ENCODE assay signal across 10 cellular contexts in genomic region chr18:10032331-10032979, GRCh38.
A peak's percentile ranks its signal among the peaks of the same experiment; 100 is the strongest.
DNase-seq lines count a peak whose midpoint lies in the region; ATAC-seq and TF ChIP-seq lines count a peak whose summit lies in the region.
"Had no signal": no experiment of that assay in that cellular context is flagged by ENCODE, and none has a peak within 500 bp of the region (broad histone marks: within the 10 kb centered on the region; RNA-seq: fewer than 3 reads in every experiment).

No MANE protein-coding gene starts in this region.

- peaks cover 5% of the 10 kb centered on the region for H3K27me3 Mint-ChIP-seq in nephron progenitor cell (ENCODE audit: low read depth, poor library complexity)

- H3K36me3 Mint-ChIP-seq in activated naive CD4-positive, alpha-beta T cell treated with anti-CD3 and anti-CD28 coated beads, Interleukin-2, amount 50 U/mL, for 72 hours: no peaks in the 10 kb centered on the region
- H3K36me3 Mint-ChIP-seq in nephron progenitor cell (ENCODE audit: low read depth): no peaks in the 10 kb centered on the region

- peak in 1 of 2 donors; percentile 7 for DNase-seq in activated naive CD4-positive, alpha-beta T cell treated with anti-CD3 and anti-CD28 coated beads, Interleukin-2, amount 50 U/mL, for 72 hours (ENCODE audit: low spot score in 2 of 2)
- DNase-seq in activated naive CD4-positive, alpha-beta T cell (lab: John Stamatoyannopoulos, UW): no peak
- DNase-seq in nephron progenitor cell (peak; percentile 39), aorta (peak in 1 of 2 donors; percentile 81), erythroblast (lab: John Stamatoyannopoulos, UW) (no peak), vagina (ENCODE audit: extremely low spot score in 2 of 2) (no peak)
- DNase-seq: HCEC 1CT had no signal

- H3K4me3 Mint-ChIP-seq in nephron progenitor cell: no peak overlapping the region

- H3K27ac Mint-ChIP-seq in activated naive CD4-positive, alpha-beta T cell treated with anti-CD3 and anti-CD28 coated beads, Interleukin-2, amount 50 U/mL, for 72 hours: peak overlapping the region in 1 of 2 donors; percentile 75
- H3K27ac Mint-ChIP-seq in nephron progenitor cell: no peak overlapping the region

- WGBS in aorta, 2 donors: 33 to 34% methylated on average over 43 to 45 of the region's 45 CpGs

- TF ChIP-seq CTCF in nephron progenitor cell (IDR thresholded peaks at IDR 0.05) (peak; percentile 35), vagina (IDR thresholded peaks at IDR 0.05) (no peak)

- H3K27me3 ChIP-seq in aorta (ENCODE audit: control insufficient read depth in 1 of 2, insufficient read depth in 2 of 2, low read length in 1 of 2) (no peaks in the 10 kb centered on the region), vagina (no peaks in the 10 kb centered on the region)

- H3K4me1 ChIP-seq in aorta (ENCODE audit: control insufficient read depth in 1 of 2, insufficient read depth in 2 of 2, low read length in 2 of 2) (no peaks in the 10 kb centered on the region), vagina (peaks cover 27% of the 10 kb centered on the region)

- no peak overlapping the region for H3K4me3 ChIP-seq in aorta (ENCODE audit: low read length in 2 of 2)
- H3K4me3 ChIP-seq in vagina: peak overlapping the region in 1 of 2 donors; percentile 0

- ATAC-seq in activated naive CD4-positive, alpha-beta T cell treated with anti-CD3 and anti-CD28 coated beads, Interleukin-2, amount 50 U/mL, for 72 hours: peak; percentile 70 to 78
- ATAC-seq in esophagus mucosa: peak; percentile 7
- ATAC-seq in aorta (ENCODE audit: low FRiP score): peak; percentile 44
- ATAC-seq in HG02970 (IDR thresholded peaks at IDR 0.05; ENCODE audit: low FRiP score, unreplicated experiment): no peak

- no peaks in the 10 kb centered on the region for H3K9me3 Mint-ChIP-seq in activated naive CD4-positive, alpha-beta T cell treated with anti-CD3 and anti-CD28 coated beads, Interleukin-2, amount 50 U/mL, for 72 hours
- H3K9me3 Mint-ChIP-seq in nephron progenitor cell: no peaks in the 10 kb centered on the region

- TF ChIP-seq POLR2A in erythroblast (IDR thresholded peaks at IDR 0.05; ENCODE audit: low read length): no peak
- TF ChIP-seq POLR2A in vagina (IDR thresholded peaks at IDR 0.05): no peak

- H3K36me3 ChIP-seq in aorta (ENCODE audit: control insufficient read depth in 1 of 2, insufficient read depth in 2 of 2, low read length in 1 of 2): no peaks in the 10 kb centered on the region
- H3K36me3 ChIP-seq in vagina: no peaks in the 10 kb centered on the region

- H3K4me1 Mint-ChIP-seq in nephron progenitor cell: peaks cover 40% of the 10 kb centered on the region

- H3K9me3 ChIP-seq in aorta (ENCODE audit: control insufficient read depth, low read length): no peaks in the 10 kb centered on the region
- H3K9me3 ChIP-seq in vagina: no peaks in the 10 kb centered on the region

- H3K27ac ChIP-seq in aorta (ENCODE audit: low read depth in 1 of 2, low read length in 2 of 2): peak overlapping the region in 1 of 2 donors; percentile 1
- H3K27ac ChIP-seq in vagina: no peak overlapping the region
- H3K27ac ChIP-seq: C4-2B had no signal

- intact Hi-C loops in aorta (cut with DNase I) (loop anchor here in 1 of 2 donors (10.0 kb wide), 1 partner anchor 62 kb away; no protein-coding TSS in a partner anchor), vagina (cut with DNase I) (no loop called here)
